1 cellular context compared by ENCODE assay signal in the genomic region with DNA sequence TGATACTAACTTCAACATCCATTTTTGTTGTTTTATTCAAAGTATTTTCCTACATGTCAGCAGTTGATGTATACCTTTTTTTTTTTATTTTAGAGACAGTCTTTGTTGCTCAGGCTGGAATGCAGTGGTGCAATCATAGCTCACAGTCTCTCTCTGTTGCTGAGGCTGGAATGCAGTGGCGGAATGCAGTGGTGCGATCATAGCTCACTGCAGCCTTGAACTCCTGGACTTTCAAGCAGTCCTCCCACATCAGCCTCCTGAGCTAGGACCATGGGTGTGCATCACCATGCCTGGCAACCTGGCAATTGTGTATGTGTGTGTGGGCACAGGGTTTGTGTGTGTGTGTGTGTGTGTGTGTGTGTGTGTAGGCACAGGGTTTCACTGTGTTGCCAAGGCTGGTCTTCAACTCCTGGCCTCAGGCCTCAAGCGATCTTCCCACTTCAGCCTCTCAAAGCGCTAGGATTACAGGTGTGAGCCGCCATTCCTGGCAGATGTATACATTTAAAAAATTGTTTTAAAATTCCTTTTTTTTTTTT.
A peak's percentile ranks its signal among the peaks of the same experiment; 100 is the strongest.
TF ChIP-seq lines count a peak whose summit lies in the region.

No MANE protein-coding gene starts in this region.

TF ChIP-seq in HepG2, 621 proteins besides CTCF, POLR2A, EP300 and RAD21 (continued from another document):
- TF ChIP-seq, protein P1, sequence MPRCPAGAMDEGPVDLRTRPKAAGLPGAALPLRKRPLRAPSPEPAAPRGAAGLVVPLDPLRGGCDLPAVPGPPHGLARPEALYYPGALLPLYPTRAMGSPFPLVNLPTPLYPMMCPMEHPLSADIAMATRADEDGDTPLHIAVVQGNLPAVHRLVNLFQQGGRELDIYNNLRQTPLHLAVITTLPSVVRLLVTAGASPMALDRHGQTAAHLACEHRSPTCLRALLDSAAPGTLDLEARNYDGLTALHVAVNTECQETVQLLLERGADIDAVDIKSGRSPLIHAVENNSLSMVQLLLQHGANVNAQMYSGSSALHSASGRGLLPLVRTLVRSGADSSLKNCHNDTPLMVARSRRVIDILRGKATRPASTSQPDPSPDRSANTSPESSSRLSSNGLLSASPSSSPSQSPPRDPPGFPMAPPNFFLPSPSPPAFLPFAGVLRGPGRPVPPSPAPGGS (CRISPR knock-in tag; IDR thresholded peaks at IDR 0.05), result no peak
- peak; percentile 84; the same call in 1 of the 2 replicates for TF ChIP-seq RCOR2 (CRISPR knock-in tag; IDR thresholded peaks at IDR 0.05)
- TF ChIP-seq GABPB1 (CRISPR knock-in tag; IDR thresholded peaks at IDR 0.05), result peak; percentile 19; the same call in 1 of the 2 replicates
- TF ChIP-seq, protein P2, sequence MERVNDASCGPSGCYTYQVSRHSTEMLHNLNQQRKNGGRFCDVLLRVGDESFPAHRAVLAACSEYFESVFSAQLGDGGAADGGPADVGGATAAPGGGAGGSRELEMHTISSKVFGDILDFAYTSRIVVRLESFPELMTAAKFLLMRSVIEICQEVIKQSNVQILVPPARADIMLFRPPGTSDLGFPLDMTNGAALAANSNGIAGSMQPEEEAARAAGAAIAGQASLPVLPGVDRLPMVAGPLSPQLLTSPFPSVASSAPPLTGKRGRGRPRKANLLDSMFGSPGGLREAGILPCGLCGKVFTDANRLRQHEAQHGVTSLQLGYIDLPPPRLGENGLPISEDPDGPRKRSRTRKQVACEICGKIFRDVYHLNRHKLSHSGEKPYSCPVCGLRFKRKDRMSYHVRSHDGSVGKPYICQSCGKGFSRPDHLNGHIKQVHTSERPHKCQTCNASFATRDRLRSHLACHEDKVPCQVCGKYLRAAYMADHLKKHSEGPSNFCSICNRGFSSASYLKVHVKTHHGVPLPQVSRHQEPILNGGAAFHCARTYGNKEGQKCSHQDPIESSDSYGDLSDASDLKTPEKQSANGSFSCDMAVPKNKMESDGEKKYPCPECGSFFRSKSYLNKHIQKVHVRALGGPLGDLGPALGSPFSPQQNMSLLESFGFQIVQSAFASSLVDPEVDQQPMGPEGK (CRISPR knock-in tag; IDR thresholded peaks at IDR 0.05), result no peak
- TF ChIP-seq TCF7 (IDR thresholded peaks at IDR 0.05; ENCODE audit: low read depth), result 0 out of 2 replicates have a peak, but pooled peaks have one; percentile 16
- no peak for TF ChIP-seq ZNF468 (CRISPR knock-in tag; IDR thresholded peaks at IDR 0.05)
- TF ChIP-seq SETDB1 (CRISPR knock-in tag; IDR thresholded peaks at IDR 0.05; ENCODE audit: borderline replicate concordance), result no peak
- TF ChIP-seq ZNF160 (CRISPR knock-in tag; IDR thresholded peaks at IDR 0.05), result no peak
- no peak for TF ChIP-seq ZNF260 (CRISPR knock-in tag; IDR thresholded peaks at IDR 0.05; ENCODE audit: borderline replicate concordance, low read depth)
